In the genomic region with DNA sequence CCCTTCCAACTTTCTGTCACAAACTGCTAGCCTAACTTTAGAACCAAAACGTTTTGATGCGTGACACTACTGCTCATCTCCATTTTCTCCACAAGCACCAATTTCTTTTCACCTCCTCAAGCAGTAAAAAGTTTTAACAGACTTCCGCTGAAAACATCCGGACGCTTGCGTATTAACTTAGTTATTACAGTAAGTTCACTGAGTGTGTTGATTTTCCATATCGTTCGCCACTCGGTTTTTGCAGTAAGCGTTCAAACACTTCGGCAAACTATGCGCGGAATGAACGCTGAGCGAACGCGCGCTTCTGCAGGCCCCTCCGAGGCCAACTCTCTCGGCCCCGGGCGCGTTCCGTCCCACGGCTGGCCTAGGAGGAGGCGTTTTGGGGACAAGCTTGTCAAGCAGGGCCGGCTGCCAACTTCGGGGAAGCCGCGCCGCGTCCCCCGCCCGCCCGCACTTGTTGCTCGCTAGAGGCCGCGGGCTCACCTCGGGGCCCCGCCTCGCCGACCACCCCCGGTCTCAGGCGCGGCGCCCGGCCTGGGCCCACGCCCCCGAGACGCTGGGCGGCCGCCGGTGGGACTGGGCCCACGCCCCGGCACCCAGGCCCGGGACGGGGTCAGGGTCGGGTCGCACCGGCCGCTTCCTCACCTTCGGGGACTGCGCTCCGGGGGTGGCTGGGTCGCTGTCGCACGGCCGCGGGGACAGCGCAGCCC, we compare ENCODE assay signal across 1 cellular context.
TF ChIP-seq lines count a peak whose summit lies in the region.

No MANE protein-coding gene starts in this region.

TF ChIP-seq in HepG2, 621 proteins besides CTCF, POLR2A, EP300 and RAD21 (continued from another document and continues in another):
- TF ChIP-seq, protein P1, sequence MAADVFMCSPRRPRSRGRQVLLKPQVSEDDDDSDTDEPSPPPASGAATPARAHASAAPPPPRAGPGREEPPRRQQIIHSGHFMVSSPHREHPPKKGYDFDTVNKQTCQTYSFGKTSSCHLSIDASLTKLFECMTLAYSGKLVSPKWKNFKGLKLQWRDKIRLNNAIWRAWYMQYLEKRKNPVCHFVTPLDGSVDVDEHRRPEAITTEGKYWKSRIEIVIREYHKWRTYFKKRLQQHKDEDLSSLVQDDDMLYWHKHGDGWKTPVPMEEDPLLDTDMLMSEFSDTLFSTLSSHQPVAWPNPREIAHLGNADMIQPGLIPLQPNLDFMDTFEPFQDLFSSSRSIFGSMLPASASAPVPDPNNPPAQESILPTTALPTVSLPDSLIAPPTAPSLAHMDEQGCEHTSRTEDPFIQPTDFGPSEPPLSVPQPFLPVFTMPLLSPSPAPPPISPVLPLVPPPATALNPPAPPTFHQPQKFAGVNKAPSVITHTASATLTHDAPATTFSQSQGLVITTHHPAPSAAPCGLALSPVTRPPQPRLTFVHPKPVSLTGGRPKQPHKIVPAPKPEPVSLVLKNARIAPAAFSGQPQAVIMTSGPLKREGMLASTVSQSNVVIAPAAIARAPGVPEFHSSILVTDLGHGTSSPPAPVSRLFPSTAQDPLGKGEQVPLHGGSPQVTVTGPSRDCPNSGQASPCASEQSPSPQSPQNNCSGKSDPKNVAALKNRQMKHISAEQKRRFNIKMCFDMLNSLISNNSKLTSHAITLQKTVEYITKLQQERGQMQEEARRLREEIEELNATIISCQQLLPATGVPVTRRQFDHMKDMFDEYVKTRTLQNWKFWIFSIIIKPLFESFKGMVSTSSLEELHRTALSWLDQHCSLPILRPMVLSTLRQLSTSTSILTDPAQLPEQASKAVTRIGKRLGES (CRISPR knock-in tag; IDR thresholded peaks at IDR 0.05; ENCODE audit: borderline replicate concordance) = no peak
- TF ChIP-seq, protein P2, sequence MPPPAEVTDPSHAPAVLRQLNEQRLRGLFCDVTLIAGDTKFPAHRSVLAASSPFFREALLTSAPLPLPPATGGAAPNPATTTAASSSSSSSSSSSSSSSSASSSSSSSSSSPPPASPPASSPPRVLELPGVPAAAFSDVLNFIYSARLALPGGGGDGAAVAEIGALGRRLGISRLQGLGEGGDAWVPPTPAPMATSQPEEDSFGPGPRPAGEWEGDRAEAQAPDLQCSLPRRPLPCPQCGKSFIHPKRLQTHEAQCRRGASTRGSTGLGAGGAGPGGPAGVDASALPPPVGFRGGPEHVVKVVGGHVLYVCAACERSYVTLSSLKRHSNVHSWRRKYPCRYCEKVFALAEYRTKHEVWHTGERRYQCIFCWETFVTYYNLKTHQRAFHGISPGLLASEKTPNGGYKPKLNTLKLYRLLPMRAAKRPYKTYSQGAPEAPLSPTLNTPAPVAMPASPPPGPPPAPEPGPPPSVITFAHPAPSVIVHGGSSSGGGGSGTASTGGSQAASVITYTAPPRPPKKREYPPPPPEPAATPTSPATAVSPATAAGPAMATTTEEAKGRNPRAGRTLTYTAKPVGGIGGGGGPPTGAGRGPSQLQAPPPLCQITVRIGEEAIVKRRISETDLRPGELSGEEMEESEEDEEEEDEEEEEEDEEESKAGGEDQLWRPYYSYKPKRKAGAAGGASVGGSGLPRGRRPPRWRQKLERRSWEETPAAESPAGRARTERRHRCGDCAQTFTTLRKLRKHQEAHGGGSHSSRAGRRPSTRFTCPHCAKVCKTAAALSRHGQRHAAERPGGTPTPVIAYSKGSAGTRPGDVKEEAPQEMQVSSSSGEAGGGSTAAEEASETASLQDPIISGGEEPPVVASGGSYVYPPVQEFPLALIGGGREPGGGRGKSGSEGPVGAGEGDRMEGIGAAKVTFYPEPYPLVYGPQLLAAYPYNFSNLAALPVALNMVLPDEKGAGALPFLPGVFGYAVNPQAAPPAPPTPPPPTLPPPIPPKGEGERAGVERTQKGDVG (CRISPR knock-in tag; IDR thresholded peaks at IDR 0.05; ENCODE audit: borderline replicate concordance) = 0 out of 2 replicates have a peak, but pooled peaks have one; percentile 10
- TF ChIP-seq, protein P3, sequence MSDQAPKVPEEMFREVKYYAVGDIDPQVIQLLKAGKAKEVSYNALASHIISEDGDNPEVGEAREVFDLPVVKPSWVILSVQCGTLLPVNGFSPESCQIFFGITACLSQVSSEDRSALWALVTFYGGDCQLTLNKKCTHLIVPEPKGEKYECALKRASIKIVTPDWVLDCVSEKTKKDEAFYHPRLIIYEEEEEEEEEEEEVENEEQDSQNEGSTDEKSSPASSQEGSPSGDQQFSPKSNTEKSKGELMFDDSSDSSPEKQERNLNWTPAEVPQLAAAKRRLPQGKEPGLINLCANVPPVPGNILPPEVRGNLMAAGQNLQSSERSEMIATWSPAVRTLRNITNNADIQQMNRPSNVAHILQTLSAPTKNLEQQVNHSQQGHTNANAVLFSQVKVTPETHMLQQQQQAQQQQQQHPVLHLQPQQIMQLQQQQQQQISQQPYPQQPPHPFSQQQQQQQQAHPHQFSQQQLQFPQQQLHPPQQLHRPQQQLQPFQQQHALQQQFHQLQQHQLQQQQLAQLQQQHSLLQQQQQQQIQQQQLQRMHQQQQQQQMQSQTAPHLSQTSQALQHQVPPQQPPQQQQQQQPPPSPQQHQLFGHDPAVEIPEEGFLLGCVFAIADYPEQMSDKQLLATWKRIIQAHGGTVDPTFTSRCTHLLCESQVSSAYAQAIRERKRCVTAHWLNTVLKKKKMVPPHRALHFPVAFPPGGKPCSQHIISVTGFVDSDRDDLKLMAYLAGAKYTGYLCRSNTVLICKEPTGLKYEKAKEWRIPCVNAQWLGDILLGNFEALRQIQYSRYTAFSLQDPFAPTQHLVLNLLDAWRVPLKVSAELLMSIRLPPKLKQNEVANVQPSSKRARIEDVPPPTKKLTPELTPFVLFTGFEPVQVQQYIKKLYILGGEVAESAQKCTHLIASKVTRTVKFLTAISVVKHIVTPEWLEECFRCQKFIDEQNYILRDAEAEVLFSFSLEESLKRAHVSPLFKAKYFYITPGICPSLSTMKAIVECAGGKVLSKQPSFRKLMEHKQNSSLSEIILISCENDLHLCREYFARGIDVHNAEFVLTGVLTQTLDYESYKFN (CRISPR knock-in tag; conservative IDR thresholded peaks at IDR 0.05) = no peak
- 0 out of 2 replicates have a peak, but pooled peaks have one; percentile 47 for TF ChIP-seq TAF1 (CRISPR knock-in tag; IDR thresholded peaks at IDR 0.05)
- 0 out of 2 replicates have a peak, but pooled peaks have one; percentile 25 for TF ChIP-seq SPEN (CRISPR knock-in tag; IDR thresholded peaks at IDR 0.05; ENCODE audit: low read depth)
- TF ChIP-seq, protein P4, sequence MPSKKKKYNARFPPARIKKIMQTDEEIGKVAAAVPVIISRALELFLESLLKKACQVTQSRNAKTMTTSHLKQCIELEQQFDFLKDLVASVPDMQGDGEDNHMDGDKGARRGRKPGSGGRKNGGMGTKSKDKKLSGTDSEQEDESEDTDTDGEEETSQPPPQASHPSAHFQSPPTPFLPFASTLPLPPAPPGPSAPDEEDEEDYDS (CRISPR knock-in tag; IDR thresholded peaks at IDR 0.05) = no peak
- no peak for TF ChIP-seq GATAD1 (CRISPR knock-in tag; IDR thresholded peaks at IDR 0.05)
- TF ChIP-seq, protein P5, sequence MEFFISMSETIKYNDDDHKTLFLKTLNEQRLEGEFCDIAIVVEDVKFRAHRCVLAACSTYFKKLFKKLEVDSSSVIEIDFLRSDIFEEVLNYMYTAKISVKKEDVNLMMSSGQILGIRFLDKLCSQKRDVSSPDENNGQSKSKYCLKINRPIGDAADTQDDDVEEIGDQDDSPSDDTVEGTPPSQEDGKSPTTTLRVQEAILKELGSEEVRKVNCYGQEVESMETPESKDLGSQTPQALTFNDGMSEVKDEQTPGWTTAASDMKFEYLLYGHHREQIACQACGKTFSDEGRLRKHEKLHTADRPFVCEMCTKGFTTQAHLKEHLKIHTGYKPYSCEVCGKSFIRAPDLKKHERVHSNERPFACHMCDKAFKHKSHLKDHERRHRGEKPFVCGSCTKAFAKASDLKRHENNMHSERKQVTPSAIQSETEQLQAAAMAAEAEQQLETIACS (CRISPR knock-in tag; IDR thresholded peaks at IDR 0.05) = peak; percentile 29
- TF ChIP-seq ATF7-NPFF (CRISPR knock-in tag; IDR thresholded peaks at IDR 0.05; ENCODE audit: low read depth) = no peak
- TF ChIP-seq ELF4 (CRISPR knock-in tag; IDR thresholded peaks at IDR 0.05; ENCODE audit: borderline replicate concordance) = no peak
- peak; percentile 32; the same call in 1 of the 2 replicates for TF ChIP-seq ZNF558 (CRISPR knock-in tag; IDR thresholded peaks at IDR 0.05; ENCODE audit: borderline replicate concordance)
- no peak for TF ChIP-seq NFKBIZ (CRISPR knock-in tag; IDR thresholded peaks at IDR 0.05)
- no peak for TF ChIP-seq ZNF30 (CRISPR knock-in tag; IDR thresholded peaks at IDR 0.05)
- no peak for TF ChIP-seq YEATS2 (CRISPR knock-in tag; IDR thresholded peaks at IDR 0.05; ENCODE audit: borderline replicate concordance)
- TF ChIP-seq ZNF816 (CRISPR knock-in tag; IDR thresholded peaks at IDR 0.05; ENCODE audit: borderline replicate concordance) = no peak; the same call in 1 of the 2 replicates
- TF ChIP-seq, protein P6, sequence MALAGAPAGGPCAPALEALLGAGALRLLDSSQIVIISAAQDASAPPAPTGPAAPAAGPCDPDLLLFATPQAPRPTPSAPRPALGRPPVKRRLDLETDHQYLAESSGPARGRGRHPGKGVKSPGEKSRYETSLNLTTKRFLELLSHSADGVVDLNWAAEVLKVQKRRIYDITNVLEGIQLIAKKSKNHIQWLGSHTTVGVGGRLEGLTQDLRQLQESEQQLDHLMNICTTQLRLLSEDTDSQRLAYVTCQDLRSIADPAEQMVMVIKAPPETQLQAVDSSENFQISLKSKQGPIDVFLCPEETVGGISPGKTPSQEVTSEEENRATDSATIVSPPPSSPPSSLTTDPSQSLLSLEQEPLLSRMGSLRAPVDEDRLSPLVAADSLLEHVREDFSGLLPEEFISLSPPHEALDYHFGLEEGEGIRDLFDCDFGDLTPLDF (CRISPR knock-in tag; IDR thresholded peaks at IDR 0.05) = peak; percentile 58; the same call in 1 of the 2 replicates
- no peak for TF ChIP-seq ONECUT2 (CRISPR knock-in tag; IDR thresholded peaks at IDR 0.05)
- no peak for TF ChIP-seq SP1 (IDR thresholded peaks at IDR 0.05)
- TF ChIP-seq SP1 (CRISPR knock-in tag; IDR thresholded peaks at IDR 0.05) = no peak
- TF ChIP-seq ZNF101 (CRISPR knock-in tag; IDR thresholded peaks at IDR 0.05; ENCODE audit: borderline replicate concordance, low read depth) = no peak
- no peak for TF ChIP-seq CHD4 (IDR thresholded peaks at IDR 0.05; ENCODE audit: borderline replicate concordance, low read length)
- no peak for TF ChIP-seq AKAP8 (CRISPR knock-in tag; IDR thresholded peaks at IDR 0.05)
- no peak for TF ChIP-seq ZNF251 (CRISPR knock-in tag; IDR thresholded peaks at IDR 0.05)
- no peak for TF ChIP-seq KLF16 (CRISPR knock-in tag; IDR thresholded peaks at IDR 0.05)
- TF ChIP-seq CAMTA2 (CRISPR knock-in tag; IDR thresholded peaks at IDR 0.05; ENCODE audit: borderline replicate concordance) = no peak
- peak; percentile 73 for TF ChIP-seq HES4 (CRISPR knock-in tag; IDR thresholded peaks at IDR 0.05; ENCODE audit: borderline replicate concordance)
- TF ChIP-seq, protein P7, sequence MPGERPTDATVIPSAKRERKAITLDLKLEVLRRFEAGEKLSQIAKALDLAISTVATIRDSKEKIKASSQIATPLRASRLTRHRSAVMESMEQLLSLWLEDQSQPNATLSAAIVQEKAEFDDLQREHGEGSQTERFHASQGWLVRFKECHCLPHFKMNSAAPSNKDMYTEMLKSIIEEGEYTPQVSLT (CRISPR knock-in tag; IDR thresholded peaks at IDR 0.05; ENCODE audit: borderline replicate concordance, low read depth) = no peak
- no peak for TF ChIP-seq SMARCC2 (IDR thresholded peaks at IDR 0.05)
- no peak for TF ChIP-seq ZNF674 (CRISPR knock-in tag; IDR thresholded peaks at IDR 0.05; ENCODE audit: low read depth)
- no peak for TF ChIP-seq ZFAT (CRISPR knock-in tag; conservative IDR thresholded peaks at IDR 0.05)
- peak; percentile 13 for TF ChIP-seq XRCC5 (optimal IDR thresholded peaks at IDR 0.05; ENCODE audit: low read length)
- TF ChIP-seq SIX4 (CRISPR knock-in tag; IDR thresholded peaks at IDR 0.05) = no peak
- no peak for TF ChIP-seq ZNF879 (CRISPR knock-in tag; IDR thresholded peaks at IDR 0.05)
- peak; percentile 49; the same call in 1 of the 2 replicates for TF ChIP-seq ZNF749 (CRISPR knock-in tag; IDR thresholded peaks at IDR 0.05; ENCODE audit: borderline replicate concordance)
- TF ChIP-seq, protein P8, sequence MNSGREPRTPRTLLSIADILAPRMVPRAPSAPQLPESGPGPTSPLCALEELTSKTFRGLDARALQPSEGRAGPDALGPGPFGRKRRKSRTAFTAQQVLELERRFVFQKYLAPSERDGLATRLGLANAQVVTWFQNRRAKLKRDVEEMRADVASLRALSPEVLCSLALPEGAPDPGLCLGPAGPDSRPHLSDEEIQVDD (CRISPR knock-in tag; IDR thresholded peaks at IDR 0.05; ENCODE audit: borderline replicate concordance) = peak; percentile 62; the same call in 1 of the 2 replicates
- TF ChIP-seq, protein P9, sequence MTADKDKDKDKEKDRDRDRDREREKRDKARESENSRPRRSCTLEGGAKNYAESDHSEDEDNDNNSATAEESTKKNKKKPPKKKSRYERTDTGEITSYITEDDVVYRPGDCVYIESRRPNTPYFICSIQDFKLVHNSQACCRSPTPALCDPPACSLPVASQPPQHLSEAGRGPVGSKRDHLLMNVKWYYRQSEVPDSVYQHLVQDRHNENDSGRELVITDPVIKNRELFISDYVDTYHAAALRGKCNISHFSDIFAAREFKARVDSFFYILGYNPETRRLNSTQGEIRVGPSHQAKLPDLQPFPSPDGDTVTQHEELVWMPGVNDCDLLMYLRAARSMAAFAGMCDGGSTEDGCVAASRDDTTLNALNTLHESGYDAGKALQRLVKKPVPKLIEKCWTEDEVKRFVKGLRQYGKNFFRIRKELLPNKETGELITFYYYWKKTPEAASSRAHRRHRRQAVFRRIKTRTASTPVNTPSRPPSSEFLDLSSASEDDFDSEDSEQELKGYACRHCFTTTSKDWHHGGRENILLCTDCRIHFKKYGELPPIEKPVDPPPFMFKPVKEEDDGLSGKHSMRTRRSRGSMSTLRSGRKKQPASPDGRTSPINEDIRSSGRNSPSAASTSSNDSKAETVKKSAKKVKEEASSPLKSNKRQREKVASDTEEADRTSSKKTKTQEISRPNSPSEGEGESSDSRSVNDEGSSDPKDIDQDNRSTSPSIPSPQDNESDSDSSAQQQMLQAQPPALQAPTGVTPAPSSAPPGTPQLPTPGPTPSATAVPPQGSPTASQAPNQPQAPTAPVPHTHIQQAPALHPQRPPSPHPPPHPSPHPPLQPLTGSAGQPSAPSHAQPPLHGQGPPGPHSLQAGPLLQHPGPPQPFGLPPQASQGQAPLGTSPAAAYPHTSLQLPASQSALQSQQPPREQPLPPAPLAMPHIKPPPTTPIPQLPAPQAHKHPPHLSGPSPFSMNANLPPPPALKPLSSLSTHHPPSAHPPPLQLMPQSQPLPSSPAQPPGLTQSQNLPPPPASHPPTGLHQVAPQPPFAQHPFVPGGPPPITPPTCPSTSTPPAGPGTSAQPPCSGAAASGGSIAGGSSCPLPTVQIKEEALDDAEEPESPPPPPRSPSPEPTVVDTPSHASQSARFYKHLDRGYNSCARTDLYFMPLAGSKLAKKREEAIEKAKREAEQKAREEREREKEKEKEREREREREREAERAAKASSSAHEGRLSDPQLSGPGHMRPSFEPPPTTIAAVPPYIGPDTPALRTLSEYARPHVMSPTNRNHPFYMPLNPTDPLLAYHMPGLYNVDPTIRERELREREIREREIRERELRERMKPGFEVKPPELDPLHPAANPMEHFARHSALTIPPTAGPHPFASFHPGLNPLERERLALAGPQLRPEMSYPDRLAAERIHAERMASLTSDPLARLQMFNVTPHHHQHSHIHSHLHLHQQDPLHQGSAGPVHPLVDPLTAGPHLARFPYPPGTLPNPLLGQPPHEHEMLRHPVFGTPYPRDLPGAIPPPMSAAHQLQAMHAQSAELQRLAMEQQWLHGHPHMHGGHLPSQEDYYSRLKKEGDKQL (CRISPR knock-in tag; IDR thresholded peaks at IDR 0.05; ENCODE audit: low read depth) = no peak
- no peak for TF ChIP-seq IKZF1 (IDR thresholded peaks at IDR 0.05)
- no peak for TF ChIP-seq FLYWCH1 (CRISPR knock-in tag; IDR thresholded peaks at IDR 0.05)
